ENCODE assay signal across 13 cellular contexts in genomic region chr11:11078344-11078743, GRCh38.
DNase-seq lines count a peak whose midpoint lies in the region; ATAC-seq, FAIRE-seq and TF ChIP-seq lines count a peak whose summit lies in the region.
"Had no signal": no experiment of that assay in that cellular context is flagged by ENCODE, and none has a peak within 500 bp of the region (broad histone marks: within the 10 kb centered on the region; RNA-seq: fewer than 3 reads in every experiment).

No MANE protein-coding gene starts in this region.

- H3K4me3 ChIP-seq in H1 (ENCODE audit: extremely low read depth in 1 of 4, insufficient read depth in 2 of 4, low read depth in 3 of 4, low read length in 4 of 4) (no peak overlapping the region), psoas muscle (no peak overlapping the region), Caco-2 (ENCODE audit: low read depth, low read length) (no peak overlapping the region)

- ATAC-seq in psoas muscle: peak; percentile 47 to 57 (median 52)
- no peak for ATAC-seq in HG03378 (IDR thresholded peaks at IDR 0.05; ENCODE audit: unreplicated experiment)
- no peak for ATAC-seq in HG02678 (IDR thresholded peaks at IDR 0.05; ENCODE audit: unreplicated experiment)

- no peak overlapping the region for H4K5ac ChIP-seq in H1 (ENCODE audit: insufficient read length, low read depth, low read length)

- peaks cover 0 to 11% (median 8%) of the 10 kb centered on the region in 4 experiments; a peak in 6 of 7 replicates for H3K4me1 ChIP-seq in H1 (replicated peaks in 1 of 4; ENCODE audit: control insufficient read depth in 3 of 4, insufficient read depth in 4 of 4, low read length in 3 of 4)
- peaks cover 46% of the 10 kb centered on the region for H3K4me1 ChIP-seq in psoas muscle
- H3K4me1 ChIP-seq in Caco-2: no peaks in the 10 kb centered on the region

- peaks cover 6 to 11% (median 10%) of the 10 kb centered on the region in 3 donors for H3K27me3 Mint-ChIP-seq in immature natural killer cell (ENCODE audit: low read depth in 3 of 3)
- H3K27me3 Mint-ChIP-seq in Caco-2 (ENCODE audit: insufficient read depth, unreplicated experiment): peaks cover 14% of the 10 kb centered on the region

- H3K27ac ChIP-seq in H1 (ENCODE audit: low read depth, low read length) (no peak overlapping the region), psoas muscle (no peak overlapping the region)
- H3K27ac ChIP-seq: epithelial cell of prostate had no signal

- no peak overlapping the region for H3K23ac ChIP-seq in H1 (ENCODE audit: insufficient read length)

- H4K20me1 ChIP-seq in H1 (replicated peaks in 1 of 2; ENCODE audit: control insufficient read depth in 1 of 2, insufficient read depth in 2 of 2, low read length in 2 of 2): no peaks in the 10 kb centered on the region

- no peak overlapping the region for H3K18ac ChIP-seq in H1 (ENCODE audit: extremely low read depth, low read length)

- H3K9me3 ChIP-seq in H1 (ENCODE audit: insufficient read depth in 2 of 2, low read depth in 1 of 2, low read length in 1 of 2) (no peaks in the 10 kb centered on the region), psoas muscle (no peaks in the 10 kb centered on the region), Caco-2 (no peaks in the 10 kb centered on the region)

- no peak overlapping the region for H4K91ac ChIP-seq in H1 (replicated peaks; ENCODE audit: insufficient read length, low read length)

- TF ChIP-seq RAD21 in H1 (IDR thresholded peaks at IDR 0.05 in 1 of 2, conservative IDR thresholded peaks at IDR 0.05 in 1 of 2; ENCODE audit: low read depth in 2 of 2, low read length in 2 of 2): peak; percentile 45 to 51

- CTCF ChIA-PET in H1 (lab: Charles Lee; ENCODE audit: partially characterized antibody): interaction anchor here (0.7 to 5.9 kb wide), 15 partner anchors 9 to 709 kb away, joined by 3 to 60 read pairs (median 4); no protein-coding TSS in a partner anchor
- CTCF ChIA-PET in Caco-2 (lab: Charles Lee): interaction anchor here (1.0 to 2.1 kb wide), 5 partner anchors 51 to 144 kb away, joined by 3 to 10 read pairs (median 6); no protein-coding TSS in a partner anchor

- H2BK20ac ChIP-seq in H1 (ENCODE audit: low read length): no peak overlapping the region

- in situ Hi-C loops in G401 (cut with HindIII; ENCODE audit: low sequenced_read_pairs): no loop called here

- intact Hi-C loops in psoas muscle (cut with DNase I) (loop anchor here (2.0 to 5.0 kb wide), 2 partner anchors 41 to 42 kb away; no protein-coding TSS in a partner anchor), Caco-2 (cut with micrococcal nuclease; ENCODE audit: unreplicated experiment) (loop anchor here (1.0 to 5.0 kb wide), 2 partner anchors 51 to 144 kb away; no protein-coding TSS in a partner anchor)

- DNase-seq in G401 (ENCODE audit: low spot score) (peak; percentile 27), NCI-H226 (peak; percentile 40), H1 (ENCODE audit: low read depth in 1 of 2, low spot score in 2 of 2) (no peak), psoas muscle (no peak), immature natural killer cell (no peak), Caco-2 (no peak)
- DNase-seq: activated naive CD4-positive, alpha-beta T cell; caudate nucleus; GOT3; stimulated activated naive CD4-positive, alpha-beta T cell treated with Interleukin-2 at 50 U/mL for 16 hours had no signal

- H2AK5ac ChIP-seq in H1 (ENCODE audit: low read depth, low read length): peak overlapping the region; percentile 88; the same call in 1 of the 2 replicates

- H3K9me3 Mint-ChIP-seq in immature natural killer cell: peaks cover 0 to 1% (median 0%) of the 10 kb centered on the region in 6 donors
- H3K9me3 Mint-ChIP-seq in Caco-2 (ENCODE audit: unreplicated experiment): no peaks in the 10 kb centered on the region

- H2BK12ac ChIP-seq in H1 (ENCODE audit: low read depth, low read length): peak overlapping the region; percentile 71; the same call in 1 of the 2 replicates

- no peaks in the 10 kb centered on the region for H3K36me3 ChIP-seq in H1 (ENCODE audit: control insufficient read depth in 2 of 4, insufficient read depth in 4 of 4, low read length in 3 of 4)
- H3K36me3 ChIP-seq in psoas muscle (ENCODE audit: insufficient read depth in 1 of 2, low read depth in 1 of 2): no peaks in the 10 kb centered on the region
- H3K36me3 ChIP-seq in Caco-2 (ENCODE audit: control insufficient read depth, insufficient read depth, low read length): no peaks in the 10 kb centered on the region

- H3K14ac ChIP-seq in H1 (ENCODE audit: insufficient read length): no peak overlapping the region

- H3K27ac Mint-ChIP-seq in immature natural killer cell (no peak overlapping the region), Caco-2 (ENCODE audit: unreplicated experiment) (no peak overlapping the region)

- 0 out of 2 replicates have a peak overlapping the region, but pooled peaks have one; percentile 63 for H2BK15ac ChIP-seq in H1 (ENCODE audit: low read length)

- no peak overlapping the region for H3K4me3 Mint-ChIP-seq in immature natural killer cell
- no peak overlapping the region for H3K4me3 Mint-ChIP-seq in Caco-2 (ENCODE audit: unreplicated experiment)

- H3K36me3 Mint-ChIP-seq in immature natural killer cell (no peaks in the 10 kb centered on the region), Caco-2 (ENCODE audit: insufficient read depth, unreplicated experiment) (no peaks in the 10 kb centered on the region)

- no peak overlapping the region for H3K4ac ChIP-seq in H1 (replicated peaks; ENCODE audit: insufficient read length, low read depth, low read length)

- no peaks in the 10 kb centered on the region; a peak in 1 of 7 replicates for H3K27me3 ChIP-seq in H1 (replicated peaks in 1 of 4; ENCODE audit: control insufficient read depth in 3 of 4, extremely low read depth in 1 of 4, insufficient read depth in 3 of 4, low read length in 3 of 4)
- no peaks in the 10 kb centered on the region for H3K27me3 ChIP-seq in psoas muscle (ENCODE audit: insufficient read depth in 3 of 3, low read length in 2 of 3)
- no peaks in the 10 kb centered on the region; the same call in 1 of the 2 replicates for H3K27me3 ChIP-seq in Caco-2 (replicated peaks; ENCODE audit: control insufficient read depth, insufficient read depth, low read length)

- H3K79me1 ChIP-seq in H1 (ENCODE audit: low read depth, low read length): no peaks in the 10 kb centered on the region

- TF ChIP-seq EP300 in H1 (IDR thresholded peaks at IDR 0.05; ENCODE audit: borderline replicate concordance in 1 of 2, low read depth in 2 of 2, low read length in 2 of 2): no peak

- no peak overlapping the region for H2AFZ ChIP-seq in H1 (ENCODE audit: low read length)

- no TSS peak for BruUV-seq in Caco-2 (replicated peaks; lab: Mats Ljungman, UMichigan)

- 87% methylated on average over 1 of the region's 1 CpG; no CpG with 5 or more reads in 1 of the 2 experiments for WGBS in H1 (ENCODE audit: extremely low coverage in 1 of 2, insufficient coverage in 1 of 2, insufficient read length in 1 of 2, insufficient replicate concordance in 2 of 2, low coverage in 1 of 2, low lambda C conversion rate in 2 of 2, missing lambda C conversion rate in 1 of 2), 2 experiments
- WGBS in psoas muscle, 3 donors: 87 to 100% (median 93%) methylated on average over 1 of the region's 1 CpG

- POLR2A ChIA-PET in H1 (lab: Charles Lee; ENCODE audit: partially characterized antibody) (interaction anchor here (1.2 to 1.8 kb wide), 2 partner anchors 41 to 50 kb away, joined by 4 read pairs; no protein-coding TSS in a partner anchor), Caco-2 (lab: Charles Lee) (no interaction called here)

- no peak overlapping the region for H3K4me2 ChIP-seq in H1 (ENCODE audit: insufficient read depth in 1 of 2, low read depth in 2 of 2, low read length in 2 of 2)

- H4K8ac ChIP-seq in H1 (ENCODE audit: extremely low read depth, insufficient read depth, low read length): no peak overlapping the region

- H3K4me1 Mint-ChIP-seq in immature natural killer cell (no peaks in the 10 kb centered on the region), Caco-2 (ENCODE audit: low read depth, unreplicated experiment) (peaks cover 3% of the 10 kb centered on the region)

- no peaks in the 10 kb centered on the region for H3K79me2 ChIP-seq in H1 (ENCODE audit: control insufficient read depth in 1 of 2, insufficient read depth in 2 of 2, low read length in 2 of 2)

- no peaks in the 10 kb centered on the region for H3K23me2 ChIP-seq in H1 (ENCODE audit: low read depth, low read length)

- FAIRE-seq in H1 (lab: Jason Lieb, UNC): no peak

- peak in 2 of 3 experiments; percentile 12 to 21; a peak in 1 of 4 replicates for TF ChIP-seq CTCF in H1 (IDR thresholded peaks at IDR 0.05; ENCODE audit: control extremely low read depth in 1 of 3, insufficient read depth in 1 of 3, low read depth in 1 of 3, low read length in 3 of 3)
- no peak for TF ChIP-seq CTCF in psoas muscle (IDR thresholded peaks at IDR 0.05)
- TF ChIP-seq CTCF in Caco-2 (IDR thresholded peaks at IDR 0.05; ENCODE audit: insufficient read depth in 1 of 2, low read depth in 1 of 2, low read length in 1 of 2, severe bottlenecking in 1 of 2, unreplicated experiment in 1 of 2): no peak

- H3K56ac ChIP-seq in H1 (replicated peaks; ENCODE audit: insufficient read length, low read depth, low read length): no peak overlapping the region

- no peak for TF ChIP-seq POLR2A in H1 (IDR thresholded peaks at IDR 0.05; ENCODE audit: control extremely low read depth in 1 of 2, low read depth in 2 of 2, low read length in 2 of 2)

- no peak overlapping the region for H3K9ac ChIP-seq in H1 (replicated peaks in 1 of 4; ENCODE audit: extremely low read depth in 1 of 4, low read depth in 3 of 4, low read length in 3 of 4)

- H2BK120ac ChIP-seq in H1 (replicated peaks; ENCODE audit: low read depth, low read length): no peak overlapping the region

- no peak overlapping the region for H2BK5ac ChIP-seq in H1 (ENCODE audit: low read depth, low read length)

TF ChIP-seq in H1, 55 proteins besides CTCF, POLR2A, EP300 and RAD21 (continues in another document):
- TF ChIP-seq SAP30 (IDR thresholded peaks at IDR 0.05; ENCODE audit: insufficient read depth, insufficient replicate concordance, low read length) (no peak), KDM1A (IDR thresholded peaks at IDR 0.05; ENCODE audit: borderline replicate concordance, low read length) (no peak), JUN (IDR thresholded peaks at IDR 0.05; ENCODE audit: low read depth, low read length) (no peak), MAFK (IDR thresholded peaks at IDR 0.05; ENCODE audit: low read depth, low read length) (no peak), MAX (IDR thresholded peaks at IDR 0.05) (no peak), ASH2L (IDR thresholded peaks at IDR 0.05; ENCODE audit: low read length) (no peak), CREB1 (IDR thresholded peaks at IDR 0.05) (no peak)

Comparison
In these comparisons a context has a peak if more than half of its experiments do, and no peak if none do; other contexts are left out.
1. DNase-seq: peak in G401 (single experiment) and NCI-H226 (single experiment); none in H1 (0 of 2), psoas muscle (0 of 2), immature natural killer cell (0 of 3) and Caco-2 (0 of 2).
2. CTCF ChIP-seq: peak in H1 (2 of 3); none in psoas muscle (single experiment) and Caco-2 (0 of 2).
3. ATAC-seq: peak in psoas muscle (4 of 4); none in HG03378 (single experiment) and HG02678 (single experiment).